Comparison of ENCODE assay signal across 2 cellular contexts in the genomic region with DNA sequence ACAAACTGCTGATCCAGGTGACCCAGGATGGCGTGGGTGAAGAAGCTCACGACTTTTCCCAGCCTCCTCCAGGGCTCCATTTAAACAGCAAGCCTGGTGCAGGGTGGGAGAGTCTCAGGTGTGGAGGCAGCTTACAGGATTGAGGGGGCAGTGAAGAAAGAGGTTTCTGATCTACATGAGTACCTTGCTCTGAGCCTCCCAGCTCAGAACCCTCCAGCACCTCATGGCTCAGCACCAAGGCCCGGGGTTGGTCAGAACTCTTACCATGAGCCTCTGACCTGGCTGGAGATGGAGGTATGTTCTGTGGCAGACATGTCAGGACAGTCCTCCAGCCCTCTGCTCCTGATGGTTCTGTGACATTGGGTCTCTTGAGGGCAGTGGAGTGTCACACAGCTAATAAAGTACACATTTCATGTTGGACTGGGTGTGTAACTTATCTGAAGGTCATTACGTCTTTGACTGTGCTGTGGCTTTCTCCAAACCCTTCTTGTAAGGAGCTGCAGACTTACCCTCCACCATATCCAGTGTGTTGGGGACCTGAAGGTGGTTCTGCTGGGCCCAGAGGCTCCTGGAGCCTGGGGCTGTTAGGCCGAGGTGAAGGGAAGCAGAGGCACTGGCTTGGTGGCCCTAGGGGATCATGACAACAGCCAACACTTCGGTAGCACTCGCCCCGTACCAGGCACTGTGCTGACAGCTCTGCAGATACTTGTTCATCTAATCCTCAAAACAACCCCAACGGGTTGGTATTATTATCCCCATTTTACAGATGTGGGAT.
A peak's percentile ranks its signal among the peaks of the same experiment; 100 is the strongest.
TF ChIP-seq lines count a peak whose summit lies in the region.

No MANE protein-coding gene starts in this region.

TF ChIP-seq in K562, 482 proteins besides CTCF, POLR2A, EP300 and RAD21:
- TF ChIP-seq, protein P1, sequence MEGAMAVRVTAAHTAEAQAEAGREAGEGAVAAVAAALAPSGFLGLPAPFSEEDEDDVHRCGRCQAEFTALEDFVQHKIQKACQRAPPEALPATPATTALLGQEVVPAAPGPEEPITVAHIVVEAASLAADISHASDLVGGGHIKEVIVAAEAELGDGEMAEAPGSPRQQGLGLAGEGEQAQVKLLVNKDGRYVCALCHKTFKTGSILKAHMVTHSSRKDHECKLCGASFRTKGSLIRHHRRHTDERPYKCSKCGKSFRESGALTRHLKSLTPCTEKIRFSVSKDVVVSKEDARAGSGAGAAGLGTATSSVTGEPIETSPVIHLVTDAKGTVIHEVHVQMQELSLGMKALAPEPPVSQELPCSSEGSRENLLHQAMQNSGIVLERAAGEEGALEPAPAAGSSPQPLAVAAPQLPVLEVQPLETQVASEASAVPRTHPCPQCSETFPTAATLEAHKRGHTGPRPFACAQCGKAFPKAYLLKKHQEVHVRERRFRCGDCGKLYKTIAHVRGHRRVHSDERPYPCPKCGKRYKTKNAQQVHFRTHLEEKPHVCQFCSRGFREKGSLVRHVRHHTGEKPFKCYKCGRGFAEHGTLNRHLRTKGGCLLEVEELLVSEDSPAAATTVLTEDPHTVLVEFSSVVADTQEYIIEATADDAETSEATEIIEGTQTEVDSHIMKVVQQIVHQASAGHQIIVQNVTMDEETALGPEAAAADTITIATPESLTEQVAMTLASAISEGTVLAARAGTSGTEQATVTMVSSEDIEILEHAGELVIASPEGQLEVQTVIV (CRISPR knock-in tag; IDR thresholded peaks at IDR 0.05; ENCODE audit: borderline replicate concordance) = no peak
- peak; percentile 61 for TF ChIP-seq BCOR (IDR thresholded peaks at IDR 0.05)
- TF ChIP-seq, protein P2, sequence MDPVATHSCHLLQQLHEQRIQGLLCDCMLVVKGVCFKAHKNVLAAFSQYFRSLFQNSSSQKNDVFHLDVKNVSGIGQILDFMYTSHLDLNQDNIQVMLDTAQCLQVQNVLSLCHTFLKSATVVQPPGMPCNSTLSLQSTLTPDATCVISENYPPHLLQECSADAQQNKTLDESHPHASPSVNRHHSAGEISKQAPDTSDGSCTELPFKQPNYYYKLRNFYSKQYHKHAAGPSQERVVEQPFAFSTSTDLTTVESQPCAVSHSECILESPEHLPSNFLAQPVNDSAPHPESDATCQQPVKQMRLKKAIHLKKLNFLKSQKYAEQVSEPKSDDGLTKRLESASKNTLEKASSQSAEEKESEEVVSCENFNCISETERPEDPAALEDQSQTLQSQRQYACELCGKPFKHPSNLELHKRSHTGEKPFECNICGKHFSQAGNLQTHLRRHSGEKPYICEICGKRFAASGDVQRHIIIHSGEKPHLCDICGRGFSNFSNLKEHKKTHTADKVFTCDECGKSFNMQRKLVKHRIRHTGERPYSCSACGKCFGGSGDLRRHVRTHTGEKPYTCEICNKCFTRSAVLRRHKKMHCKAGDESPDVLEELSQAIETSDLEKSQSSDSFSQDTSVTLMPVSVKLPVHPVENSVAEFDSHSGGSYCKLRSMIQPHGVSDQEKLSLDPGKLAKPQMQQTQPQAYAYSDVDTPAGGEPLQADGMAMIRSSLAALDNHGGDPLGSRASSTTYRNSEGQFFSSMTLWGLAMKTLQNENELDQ (CRISPR knock-in tag; IDR thresholded peaks at IDR 0.05; ENCODE audit: borderline replicate concordance) = no peak

TF ChIP-seq in HepG2, 621 proteins besides CTCF, POLR2A, EP300 and RAD21:
- TF ChIP-seq, protein P3, sequence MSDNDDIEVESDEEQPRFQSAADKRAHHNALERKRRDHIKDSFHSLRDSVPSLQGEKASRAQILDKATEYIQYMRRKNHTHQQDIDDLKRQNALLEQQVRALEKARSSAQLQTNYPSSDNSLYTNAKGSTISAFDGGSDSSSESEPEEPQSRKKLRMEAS (IDR thresholded peaks at IDR 0.05) = 0 out of 2 replicates have a peak, but pooled peaks have one; percentile 15
- TF ChIP-seq XBP1 (CRISPR knock-in tag; IDR thresholded peaks at IDR 0.05) (no peak), ZNF629 (CRISPR knock-in tag; conservative IDR thresholded peaks at IDR 0.05) (no peak; the same call in 1 of the 2 replicates), REPIN1 (CRISPR knock-in tag; IDR thresholded peaks at IDR 0.05; ENCODE audit: borderline replicate concordance, low read depth) (peak; percentile 76; the same call in 1 of the 2 replicates), ZMYM3 (CRISPR knock-in tag; IDR thresholded peaks at IDR 0.05) (peak; percentile 62), KLF6 (CRISPR knock-in tag; IDR thresholded peaks at IDR 0.05) (no peak), DPF2 (CRISPR knock-in tag; IDR thresholded peaks at IDR 0.05; ENCODE audit: borderline replicate concordance, low read depth) (0 out of 2 replicates have a peak, but pooled peaks have one; percentile 42)
- TF ChIP-seq, protein P4, sequence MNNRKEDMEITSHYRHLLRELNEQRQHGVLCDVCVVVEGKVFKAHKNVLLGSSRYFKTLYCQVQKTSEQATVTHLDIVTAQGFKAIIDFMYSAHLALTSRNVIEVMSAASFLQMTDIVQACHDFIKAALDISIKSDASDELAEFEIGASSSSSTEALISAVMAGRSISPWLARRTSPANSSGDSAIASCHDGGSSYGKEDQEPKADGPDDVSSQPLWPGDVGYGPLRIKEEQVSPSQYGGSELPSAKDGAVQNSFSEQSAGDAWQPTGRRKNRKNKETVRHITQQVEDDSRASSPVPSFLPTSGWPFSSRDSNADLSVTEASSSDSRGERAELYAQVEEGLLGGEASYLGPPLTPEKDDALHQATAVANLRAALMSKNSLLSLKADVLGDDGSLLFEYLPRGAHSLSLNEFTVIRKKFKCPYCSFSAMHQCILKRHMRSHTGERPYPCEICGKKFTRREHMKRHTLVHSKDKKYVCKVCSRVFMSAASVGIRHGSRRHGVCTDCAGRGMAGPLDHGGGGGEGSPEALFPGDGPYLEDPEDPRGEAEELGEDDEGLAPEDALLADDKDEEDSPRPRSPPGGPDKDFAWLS (CRISPR knock-in tag; IDR thresholded peaks at IDR 0.05; ENCODE audit: borderline replicate concordance) = no peak
